In the genomic region with DNA sequence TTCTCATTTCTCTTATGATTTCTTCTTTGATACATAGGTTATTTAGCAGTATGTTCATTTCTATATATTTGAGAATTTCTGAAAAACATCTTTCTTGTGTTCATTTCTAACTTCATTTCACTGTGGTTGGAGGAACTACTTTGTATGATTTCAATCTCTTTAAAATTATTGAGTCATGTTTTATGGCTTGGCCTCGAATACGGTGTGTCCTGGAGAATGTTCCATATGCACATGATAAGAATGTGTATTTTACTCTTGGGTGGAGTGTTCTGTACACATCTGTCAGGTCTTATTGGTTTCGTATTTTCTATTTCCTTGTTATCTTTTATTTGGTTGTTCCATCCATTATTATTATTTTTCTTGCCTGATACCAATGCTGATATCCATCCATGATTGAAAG, we compare ENCODE assay signal across 21 cellular contexts. TPM values are rescaled to one million over a fixed set of nuclear protein-coding genes. Genes with fewer than 3 reads are reported as not detected.
DNase-seq lines count a peak whose midpoint lies in the region; ATAC-seq, FAIRE-seq and TF ChIP-seq lines count a peak whose summit lies in the region.
"Had no signal": no experiment of that assay in that cellular context is flagged by ENCODE, and none has a peak within 500 bp of the region (broad histone marks: within the 10 kb centered on the region; RNA-seq: fewer than 3 reads in every experiment).

No MANE protein-coding gene starts in this region.

- H2AFZ ChIP-seq in K562 (ENCODE audit: low read depth, low read length) (no peak overlapping the region), mammary epithelial cell (ENCODE audit: low read depth, low read length) (no peak overlapping the region)

- in situ Hi-C loops in K562 (cut with MboI), result no loop called here
- in situ Hi-C loops in mammary epithelial cell (cut with MboI; ENCODE audit: low sequenced_read_pairs in 2 of 2), result no loop called here

- TF ChIP-seq POLR2A in K562 (conservative IDR thresholded peaks at IDR 0.05), result no peak

- TF ChIP-seq CTCF in K562 (IDR thresholded peaks at IDR 0.05 in 2 of 3, conservative IDR thresholded peaks at IDR 0.05 in 1 of 3; ENCODE audit: insufficient read depth in 2 of 3, low read depth in 1 of 3, low read length in 3 of 3) (no peak), mammary epithelial cell (conservative IDR thresholded peaks at IDR 0.05 in 1 of 2, IDR thresholded peaks at IDR 0.05 in 1 of 2; ENCODE audit: extremely low read depth in 1 of 2, insufficient read depth in 1 of 2, low read depth in 1 of 2, low read length in 2 of 2) (no peak)

- dilution Hi-C loops in mammary epithelial cell (cut with HindIII; ENCODE audit: low sequenced_read_pairs), result no loop called here

- no peak for DNase-seq in activated T-cell treated with anti-CD3 and anti-CD28 coated beads, Interleukin-2, amount 50 U/mL, for 72 hours
- DNase-seq in activated T-cell treated with anti-CD3 and anti-CD28 coated beads, Interleukin-2, amount 50 U/mL, for 4 hours, result no peak
- peak in 2 of 4 experiments; percentile 12 to 30 for DNase-seq in K562 (ENCODE audit: extremely low read depth in 1 of 4, low spot score in 3 of 4)
- no peak for DNase-seq in memory B cell (ENCODE audit: low spot score in 2 of 2)
- no peak for DNase-seq in mammary epithelial cell
- DNase-seq: effector CD8-positive, alpha-beta T cell; HFFc6; KBM-7; NCI-H1048; NCI-H2029; NCI-H345; right lobe of liver; SK-N-SH; stimulated activated naive CD4-positive, alpha-beta T cell treated with Interleukin-2 at 50 U/mL for 16 hours; T1000 had no signal

- no peaks in the 10 kb centered on the region for H3K27me3 ChIP-seq in K562 (ENCODE audit: control insufficient read depth in 2 of 2, insufficient read depth in 2 of 2, low read length in 2 of 2)
- no peaks in the 10 kb centered on the region for H3K27me3 ChIP-seq in mammary epithelial cell (ENCODE audit: insufficient read depth, low read length)
- H3K27me3 ChIP-seq: cardiac muscle cell, esophagus muscularis mucosa, right lobe of liver had no signal

- H3K36me3 Mint-ChIP-seq in activated T-cell treated with anti-CD3 and anti-CD28 coated beads, Interleukin-2, amount 50 U/mL, for 72 hours (ENCODE audit: insufficient read depth in 2 of 2), result peaks cover 5 to 15% of the 10 kb centered on the region in 2 donors
- peaks cover 2% of the 10 kb centered on the region for H3K36me3 Mint-ChIP-seq in activated T-cell treated with anti-CD3 and anti-CD28 coated beads, Interleukin-2, amount 50 U/mL, for 4 hours (ENCODE audit: insufficient read depth)
- H3K36me3 Mint-ChIP-seq in memory B cell, result peaks cover 9% of the 10 kb centered on the region

- H3K27ac ChIP-seq in K562 (ENCODE audit: extremely low read depth, low read depth, low read length) (peak overlapping the region; percentile 7; the same call in 1 of the 3 replicates), urinary bladder (ENCODE audit: low read depth) (peak overlapping the region; percentile 69), mammary epithelial cell (ENCODE audit: insufficient read depth, low read depth, low read length) (no peak overlapping the region)
- H3K27ac ChIP-seq: cardiac muscle cell, esophagus muscularis mucosa, right lobe of liver had no signal

- H3K36me3 ChIP-seq in K562 (ENCODE audit: control insufficient read depth, insufficient read depth, low read length) (peaks cover 15% of the 10 kb centered on the region; the same call in 2 of the 3 replicates), urinary bladder (ENCODE audit: insufficient read depth) (no peaks in the 10 kb centered on the region), mammary epithelial cell (ENCODE audit: insufficient read depth, low read length) (no peaks in the 10 kb centered on the region)
- H3K36me3 ChIP-seq: cardiac muscle cell, right lobe of liver had no signal

- H3K4me1 ChIP-seq in K562 (replicated peaks in 1 of 2; ENCODE audit: control insufficient read depth in 2 of 2, insufficient read depth in 2 of 2, low read length in 2 of 2), result peaks cover 45 to 48% of the 10 kb centered on the region in 2 experiments
- no peaks in the 10 kb centered on the region for H3K4me1 ChIP-seq in urinary bladder (ENCODE audit: insufficient read depth)
- no peaks in the 10 kb centered on the region for H3K4me1 ChIP-seq in mammary epithelial cell (ENCODE audit: insufficient read depth, low read length)

- H4K20me1 ChIP-seq in K562 (replicated peaks; ENCODE audit: control insufficient read depth, insufficient read depth, low read length) (peaks cover 25% of the 10 kb centered on the region), mammary epithelial cell (ENCODE audit: insufficient read depth, low read length) (no peaks in the 10 kb centered on the region)

- TF ChIP-seq RAD21 in K562 (CRISPR knock-in tag; conservative IDR thresholded peaks at IDR 0.05 in 1 of 2, IDR thresholded peaks at IDR 0.05 in 1 of 2), result no peak

- CTCF ChIA-PET in K562 (lab: Yijun Ruan, JAX; ENCODE audit: low intra/inter-chr PET ratio), result no interaction called here
- CTCF ChIA-PET in mammary epithelial cell (lab: Charles Lee; ENCODE audit: low non-redundant PET), result no interaction called here

- ATAC-seq in activated T-cell treated with anti-CD3 and anti-CD28 coated beads, Interleukin-2, amount 50 U/mL, for 72 hours (replicated peaks in 1 of 2), result no peak
- no peak for ATAC-seq in activated T-cell treated with anti-CD3 and anti-CD28 coated beads, Interleukin-2, amount 50 U/mL, for 4 hours
- peak; percentile 24; the same call in 1 of the 3 replicates for ATAC-seq in K562
- ATAC-seq in memory B cell (ENCODE audit: low read depth), result no peak
- ATAC-seq in GM18861 (IDR thresholded peaks at IDR 0.05; ENCODE audit: unreplicated experiment), result no peak
- ATAC-seq in HG03521 (IDR thresholded peaks at IDR 0.05; ENCODE audit: unreplicated experiment), result no peak
- ATAC-seq: left lobe of liver had no signal

- H3K4me3 Mint-ChIP-seq in activated T-cell treated with anti-CD3 and anti-CD28 coated beads, Interleukin-2, amount 50 U/mL, for 72 hours, result no peak overlapping the region
- H3K4me3 Mint-ChIP-seq in activated T-cell treated with anti-CD3 and anti-CD28 coated beads, Interleukin-2, amount 50 U/mL, for 4 hours, result no peak overlapping the region
- H3K4me3 Mint-ChIP-seq in memory B cell, result no peak overlapping the region
- H3K4me3 Mint-ChIP-seq: HFFc6 had no signal

- 5% methylated on average over 3 of the region's 3 CpGs for WGBS in K562 (ENCODE audit: insufficient coverage, low coverage, missing lambda C conversion rate)
- 61% methylated on average over 3 of the region's 3 CpGs for WGBS in urinary bladder
- 97% methylated on average over 3 of the region's 3 CpGs for WGBS in mammary epithelial cell (ENCODE audit: low coverage, missing lambda C conversion rate)

- TF ChIP-seq EP300 in K562 (IDR thresholded peaks at IDR 0.05; ENCODE audit: low read length), result no peak

- H3K4me1 Mint-ChIP-seq in activated T-cell treated with anti-CD3 and anti-CD28 coated beads, Interleukin-2, amount 50 U/mL, for 72 hours (ENCODE audit: low read depth), result peaks cover 47% of the 10 kb centered on the region
- peaks cover 65% of the 10 kb centered on the region for H3K4me1 Mint-ChIP-seq in activated T-cell treated with anti-CD3 and anti-CD28 coated beads, Interleukin-2, amount 50 U/mL, for 4 hours (ENCODE audit: low read depth)
- peaks cover 37% of the 10 kb centered on the region for H3K4me1 Mint-ChIP-seq in memory B cell

- H3K4me2 ChIP-seq in K562 (ENCODE audit: insufficient read depth, low read length), result no peak overlapping the region
- H3K4me2 ChIP-seq in mammary epithelial cell (ENCODE audit: insufficient read depth, low read depth, low read length), result no peak overlapping the region
- H3K4me2 ChIP-seq: SK-N-SH had no signal

- H3K79me2 ChIP-seq in K562 (ENCODE audit: control insufficient read depth, insufficient read depth, low read length), result peaks cover 96% of the 10 kb centered on the region
- H3K79me2 ChIP-seq in mammary epithelial cell (ENCODE audit: insufficient read depth, low read length), result peaks cover 89% of the 10 kb centered on the region

- intact Hi-C loops in K562 (cut with micrococcal nuclease) (no loop called here), mammary epithelial cell (cut with micrococcal nuclease) (no loop called here)

- H3K4me3 ChIP-seq in K562, result no peak overlapping the region
- H3K4me3 ChIP-seq in urinary bladder (ENCODE audit: low read depth, low read length), result no peak overlapping the region
- no peak overlapping the region for H3K4me3 ChIP-seq in mammary epithelial cell (replicated peaks in 1 of 3; ENCODE audit: insufficient read depth in 1 of 3, low read depth in 2 of 3, low read length in 3 of 3)
- H3K4me3 ChIP-seq: cardiac muscle cell, esophagus muscularis mucosa, right lobe of liver had no signal

- no peaks in the 10 kb centered on the region for H3K27me3 Mint-ChIP-seq in activated T-cell treated with anti-CD3 and anti-CD28 coated beads, Interleukin-2, amount 50 U/mL, for 72 hours (ENCODE audit: low read depth)
- H3K27me3 Mint-ChIP-seq in activated T-cell treated with anti-CD3 and anti-CD28 coated beads, Interleukin-2, amount 50 U/mL, for 4 hours (ENCODE audit: low read depth), result no peaks in the 10 kb centered on the region
- H3K27me3 Mint-ChIP-seq in memory B cell, result no peaks in the 10 kb centered on the region

- H3K9ac ChIP-seq in K562 (ENCODE audit: insufficient read depth in 1 of 2, low read depth in 2 of 2, low read length in 2 of 2), result peak overlapping the region in 1 of 2 experiments; percentile 0; a peak in 1 of 4 replicates
- no peak overlapping the region for H3K9ac ChIP-seq in mammary epithelial cell (ENCODE audit: insufficient read depth, low read length)
- H3K9ac ChIP-seq: SK-N-SH had no signal

- POLR2A ChIA-PET in K562 (lab: Yijun Ruan, JAX), result no interaction called here

- no peaks in the 10 kb centered on the region for H3K9me3 ChIP-seq in K562 (replicated peaks; ENCODE audit: control insufficient read depth, insufficient read depth, low read depth, low read length)
- no peaks in the 10 kb centered on the region for H3K9me3 ChIP-seq in mammary epithelial cell (replicated peaks; ENCODE audit: insufficient read depth, low read length)
- H3K9me3 ChIP-seq: esophagus muscularis mucosa, right lobe of liver had no signal

- no peaks in the 10 kb centered on the region for H3K9me3 Mint-ChIP-seq in activated T-cell treated with anti-CD3 and anti-CD28 coated beads, Interleukin-2, amount 50 U/mL, for 72 hours
- H3K9me3 Mint-ChIP-seq in activated T-cell treated with anti-CD3 and anti-CD28 coated beads, Interleukin-2, amount 50 U/mL, for 4 hours, result no peaks in the 10 kb centered on the region
- peaks cover 2% of the 10 kb centered on the region for H3K9me3 Mint-ChIP-seq in memory B cell

- no TSS peak for BruUV-seq in K562 (replicated peaks; lab: Mats Ljungman, UMichigan)
- BruUV-seq in mammary epithelial cell (replicated peaks; lab: Mats Ljungman, UMichigan), result no TSS peak

- H3K9me1 ChIP-seq in K562 (ENCODE audit: control insufficient read depth, insufficient read depth, low read length), result no peaks in the 10 kb centered on the region

- peak overlapping the region; percentile 28 for H3K27ac Mint-ChIP-seq in activated T-cell treated with anti-CD3 and anti-CD28 coated beads, Interleukin-2, amount 50 U/mL, for 72 hours
- peak overlapping the region; percentile 20 for H3K27ac Mint-ChIP-seq in memory B cell
- H3K27ac Mint-ChIP-seq: HFFc6 had no signal

- no peak for FAIRE-seq in K562 (lab: Jason Lieb, UNC)

RNA-seq across cellular contexts. Expression of gene DNM2, which starts 22.9 kb away (rescaled TPM):
- 100 to 1,000 TPM; 241 to 266 TPM for total RNA-seq in activated T-cell treated with anti-CD3 and anti-CD28 coated beads, Interleukin-2, amount 50 U/mL, for 72 hours
- 100 to 1,000 TPM; 152 to 161 (median 158) TPM for total RNA-seq in activated T-cell treated with anti-CD3 and anti-CD28 coated beads, Interleukin-2, amount 50 U/mL, for 4 hours
- total RNA-seq in K562 (2011; cell fraction: chromatin; rRNA removed; ENCODE audit: low replicate concordance), result 612 and 1,251 TPM in 2 replicates
- 540 and 557 TPM in 2 replicates for total RNA-seq in K562 (2011; cell fraction: nucleolus; rRNA removed)
- total RNA-seq in K562 (2011; cell fraction: nucleoplasm; rRNA removed), result 513 and 610 TPM in 2 replicates
- total RNA-seq in K562 (2014; rRNA removed), result 77.1 and 94.4 TPM in 2 replicates
- total RNA-seq in K562 (2014; rRNA removed; fragmentation: Illumina TruSeq; extraction: Trizol), result 53.2 and 53.5 TPM in 2 replicates
- total RNA-seq in K562 (2015; rRNA removed; fragmentation: Illumina TruSeq; extraction: Trizol), result 66.6 and 67.2 TPM in 2 replicates
- total RNA-seq in K562 (2021), result 153 and 161 TPM in 2 replicates
- polyA plus RNA-seq in K562 (2011; rRNA removed), result 72.6 and 122 TPM in 2 replicates
- 66.0 and 77.5 TPM in 2 replicates for polyA plus RNA-seq in K562 (2011; cell fraction: cytosol; rRNA removed)
- polyA plus RNA-seq in K562 (2011; cell fraction: nucleus; rRNA removed), result 343 and 372 TPM in 2 replicates
- polyA plus RNA-seq in K562 (2012), result 121 and 177 TPM in 2 replicates
- 93.5 and 112 TPM in 2 replicates for polyA plus RNA-seq in K562 (2014; fragmentation: Illumina TruSeq; extraction: Trizol)
- 1 to 10 TPM; 2.2 to 2.4 TPM for polyA plus RNA-seq in K562 (2014; fragmentation: Nextera tagmentation; extraction: Ambion mirVana)
- 88.8 and 104 TPM in 2 replicates for polyA plus RNA-seq in K562 (2014; rRNA removed)
- 138 and 139 TPM in 2 replicates for polyA minus RNA-seq in K562 (2011; rRNA and poly(A)+ RNA removed)
- polyA minus RNA-seq in K562 (2011; cell fraction: cytosol; rRNA and poly(A)+ RNA removed), result 108 and 150 TPM in 2 replicates
- 314 and 488 TPM in 2 replicates for polyA minus RNA-seq in K562 (2011; cell fraction: nucleus; rRNA and poly(A)+ RNA removed)
- total RNA-seq in urinary bladder, result 76.2 TPM
- 87.0 TPM for polyA plus RNA-seq in urinary bladder
- total RNA-seq in mammary epithelial cell, result 100 to 1,000 TPM in 1 of 2 donors, 10 to 100 TPM in 1; 95.9 to 125 TPM
- polyA plus RNA-seq in mammary epithelial cell, result 60.2 TPM
- 219 TPM for polyA minus RNA-seq in mammary epithelial cell

RNA-seq across cellular contexts. Expression of gene QTRT1, which starts 39.6 kb away (rescaled TPM):
- 10 to 100 TPM; 48.9 to 49.5 TPM for total RNA-seq in activated T-cell treated with anti-CD3 and anti-CD28 coated beads, Interleukin-2, amount 50 U/mL, for 72 hours
- 100 to 1,000 TPM; 117 to 122 (median 120) TPM for total RNA-seq in activated T-cell treated with anti-CD3 and anti-CD28 coated beads, Interleukin-2, amount 50 U/mL, for 4 hours
- 34.3 and 114 TPM in 2 replicates for total RNA-seq in K562 (2011; cell fraction: chromatin; rRNA removed; ENCODE audit: low replicate concordance)
- total RNA-seq in K562 (2011; cell fraction: nucleolus; rRNA removed), result 106 TPM in 2 replicates
- total RNA-seq in K562 (2011; cell fraction: nucleoplasm; rRNA removed), result 68.0 and 71.0 TPM in 2 replicates
- 34.6 and 43.6 TPM in 2 replicates for total RNA-seq in K562 (2014; rRNA removed)
- 7.1 and 10.4 TPM in 2 replicates for total RNA-seq in K562 (2014; rRNA removed; fragmentation: Illumina TruSeq; extraction: Trizol)
- total RNA-seq in K562 (2015; rRNA removed; fragmentation: Illumina TruSeq; extraction: Trizol), result 32.8 and 33.7 TPM in 2 replicates
- 63.5 and 63.6 TPM in 2 replicates for total RNA-seq in K562 (2021)
- 30.5 and 46.6 TPM in 2 replicates for polyA plus RNA-seq in K562 (2011; rRNA removed)
- 37.2 and 62.5 TPM in 2 replicates for polyA plus RNA-seq in K562 (2011; cell fraction: cytosol; rRNA removed)
- 188 and 308 TPM in 2 replicates for polyA plus RNA-seq in K562 (2011; cell fraction: nucleus; rRNA removed)
- polyA plus RNA-seq in K562 (2012), result 29.4 and 72.1 TPM in 2 replicates
- polyA plus RNA-seq in K562 (2014; fragmentation: Illumina TruSeq; extraction: Trizol), result 19.3 and 44.0 TPM in 2 replicates
- polyA plus RNA-seq in K562 (2014; fragmentation: Nextera tagmentation; extraction: Ambion mirVana), result 1 to 10 TPM; 1.2 to 6.2 TPM
- 65.5 and 77.8 TPM in 2 replicates for polyA plus RNA-seq in K562 (2014; rRNA removed)
- polyA minus RNA-seq in K562 (2011; rRNA and poly(A)+ RNA removed), result 6.0 and 7.7 TPM in 2 replicates
- 15.5 and 16.8 TPM in 2 replicates for polyA minus RNA-seq in K562 (2011; cell fraction: cytosol; rRNA and poly(A)+ RNA removed)
- polyA minus RNA-seq in K562 (2011; cell fraction: nucleus; rRNA and poly(A)+ RNA removed), result 19.0 and 26.1 TPM in 2 replicates
- total RNA-seq in urinary bladder, result 16.3 TPM
- 55.3 TPM for polyA plus RNA-seq in urinary bladder
- total RNA-seq in mammary epithelial cell, result 10 to 100 TPM; 22.2 to 42.7 TPM
- polyA plus RNA-seq in mammary epithelial cell, result 35.4 TPM
- 5.5 TPM for polyA minus RNA-seq in mammary epithelial cell
